8 cellular contexts compared by ENCODE assay signal in the genomic region with DNA sequence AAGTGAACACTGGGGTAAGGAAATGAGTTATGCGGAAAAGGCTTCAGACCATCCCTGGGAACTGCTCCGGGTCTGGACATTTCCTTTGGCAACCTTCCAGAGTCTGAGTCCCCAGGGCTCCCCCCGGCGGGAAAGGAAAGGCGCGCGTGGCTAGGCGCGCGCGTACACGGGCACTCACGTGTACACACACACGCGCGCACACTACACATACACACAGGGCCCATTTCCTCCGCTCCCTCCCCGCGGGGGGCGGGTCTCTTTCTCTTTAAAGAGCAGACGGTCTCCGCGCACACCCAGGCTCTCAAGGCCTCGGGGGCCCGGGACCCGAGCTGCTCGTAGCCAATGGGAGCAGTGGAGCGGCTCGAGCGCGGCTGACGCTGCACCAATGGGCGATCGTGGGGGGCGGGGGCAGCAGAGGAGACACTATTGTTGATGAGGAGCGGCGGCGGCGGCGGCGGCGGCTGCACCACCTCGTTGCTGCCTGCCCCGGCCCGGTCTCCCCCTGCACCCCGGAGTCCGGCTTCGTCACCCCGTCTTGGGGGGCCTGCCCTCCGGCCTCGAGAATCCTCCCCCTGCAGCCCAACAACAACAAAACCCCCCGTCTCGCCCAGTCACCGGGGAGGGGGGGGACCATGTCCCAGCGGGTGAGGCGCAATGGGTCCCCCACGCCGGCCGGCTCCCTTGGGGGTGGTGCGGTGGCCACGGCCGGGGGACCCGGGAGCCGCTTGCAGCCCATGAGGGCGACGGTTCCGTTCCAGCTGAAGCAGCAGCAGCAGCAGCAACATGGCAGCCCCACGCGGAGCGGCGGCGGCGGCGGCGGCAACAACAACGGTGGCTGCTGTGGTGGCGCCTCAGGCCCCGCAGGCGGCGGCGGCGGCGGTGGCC. TPM values are rescaled to one million over a fixed set of nuclear protein-coding genes. Genes with fewer than 3 reads are reported as not detected.
DNase-seq lines count a peak whose midpoint lies in the region; ATAC-seq and TF ChIP-seq lines count a peak whose summit lies in the region.

FAM117B (plus strand) TSS at position 414 of the 885 bp plus-strand sequence; CDS start at position 633, 219 bp downstream.

- H3K4me3 ChIP-seq in GM06990 (replicated peaks; ENCODE audit: low read depth, low read length) (peak within 1 kb of the TSS; percentile 94), NB4 (ENCODE audit: low read depth, low read length) (peak within 1 kb of the TSS; percentile 80), gastroesophageal sphincter (peak within 1 kb of the TSS; percentile 77 to 87), neutrophil (ENCODE audit: low read depth in 1 of 2, low read length in 1 of 2) (peak within 1 kb of the TSS; percentile 75 to 80)

- ATAC-seq in HG02571 (IDR thresholded peaks at IDR 0.05; ENCODE audit: unreplicated experiment) (peak; percentile 92), gastroesophageal sphincter (peak; percentile 99)

- H3K4me1 ChIP-seq in gastroesophageal sphincter (peaks cover 0 to 33% (median 0%) of the 10 kb centered on the region in 3 donors), neutrophil (ENCODE audit: control insufficient read depth in 1 of 2, insufficient read depth in 1 of 2, low read depth in 1 of 2, low read length in 1 of 2) (peaks cover 14 to 18% of the 10 kb centered on the region in 2 experiments)

- H3K36me3 ChIP-seq in GM06990 (ENCODE audit: control insufficient read depth, insufficient read depth, low read length) = no peaks in the 10 kb centered on the region
- no peaks in the 10 kb centered on the region for H3K36me3 ChIP-seq in gastroesophageal sphincter
- H3K36me3 ChIP-seq in neutrophil = no peaks in the 10 kb centered on the region

- WGBS in gastroesophageal sphincter (ENCODE audit: low coverage in 1 of 2), 2 donors = 0% methylated on average over 3 to 17 of the region's 83 CpGs

- H3K4me3 Mint-ChIP-seq in activated naive CD4-positive, alpha-beta T cell treated with anti-CD3 and anti-CD28 coated beads, Interleukin-2, amount 10 ng/mL, durations not matched to agents 7 days and 5 days = peak within 1 kb of the TSS; percentile 91

- H3K27ac ChIP-seq in gastroesophageal sphincter (peak within 1 kb of the TSS; percentile 47 to 90 (median 88)), neutrophil (peak within 1 kb of the TSS; percentile 87)

- H3K27me3 Mint-ChIP-seq in activated naive CD4-positive, alpha-beta T cell treated with anti-CD3 and anti-CD28 coated beads, Interleukin-2, amount 10 ng/mL, durations not matched to agents 7 days and 5 days = peaks cover 4% of the 10 kb centered on the region

- H3K36me3 Mint-ChIP-seq in activated naive CD4-positive, alpha-beta T cell treated with anti-CD3 and anti-CD28 coated beads, Interleukin-2, amount 10 ng/mL, durations not matched to agents 7 days and 5 days = peaks cover 22% of the 10 kb centered on the region

- H3K9me3 Mint-ChIP-seq in activated naive CD4-positive, alpha-beta T cell treated with anti-CD3 and anti-CD28 coated beads, Interleukin-2, amount 10 ng/mL, durations not matched to agents 7 days and 5 days = no peaks in the 10 kb centered on the region

- no peaks in the 10 kb centered on the region for H3K27me3 ChIP-seq in GM06990 (replicated peaks; ENCODE audit: control insufficient read depth, insufficient read depth, low read length)
- H3K27me3 ChIP-seq in gastroesophageal sphincter = no peaks in the 10 kb centered on the region
- no peaks in the 10 kb centered on the region for H3K27me3 ChIP-seq in neutrophil

- H3K4me1 Mint-ChIP-seq in activated naive CD4-positive, alpha-beta T cell treated with anti-CD3 and anti-CD28 coated beads, Interleukin-2, amount 10 ng/mL, durations not matched to agents 7 days and 5 days = peaks cover 61% of the 10 kb centered on the region

- no peaks in the 10 kb centered on the region for H3K9me3 ChIP-seq in gastroesophageal sphincter
- H3K9me3 ChIP-seq in neutrophil = no peaks in the 10 kb centered on the region

- no peak for TF ChIP-seq EP300 in gastroesophageal sphincter (IDR thresholded peaks at IDR 0.05)

- TF ChIP-seq CTCF in GM06990 (IDR thresholded peaks at IDR 0.05; ENCODE audit: insufficient read depth, low read length, poor library complexity, severe bottlenecking) = no peak
- TF ChIP-seq CTCF in NB4 (IDR thresholded peaks at IDR 0.05; ENCODE audit: low read depth, low read length) = no peak
- TF ChIP-seq CTCF in gastroesophageal sphincter (IDR thresholded peaks at IDR 0.05) = peak in 2 of 4 experiments; percentile 15 to 20
- no peak for TF ChIP-seq CTCF in neutrophil (IDR thresholded peaks at IDR 0.05)
- TF ChIP-seq CTCF in subcutaneous adipose tissue (IDR thresholded peaks at IDR 0.05; ENCODE audit: low read depth) = no peak

- TF ChIP-seq POLR2A in NB4 (IDR thresholded peaks at IDR 0.05; ENCODE audit: extremely low read depth, insufficient read length) = peak; percentile 37
- TF ChIP-seq POLR2A in gastroesophageal sphincter (IDR thresholded peaks at IDR 0.05) = peak; percentile 55 to 76

- CTCF ChIA-PET in activated naive CD4-positive, alpha-beta T cell treated with anti-CD3 and anti-CD28 coated beads, Interleukin-2, amount 10 ng/mL, durations not matched to agents 7 days and 5 days (lab: Charles Lee) = interaction anchor here (0.6 to 6.3 kb wide), 4 partner anchors 16 to 236 kb away, joined by 3 to 27 read pairs (median 4); no protein-coding TSS in a partner anchor

- H3K27ac Mint-ChIP-seq in activated naive CD4-positive, alpha-beta T cell treated with anti-CD3 and anti-CD28 coated beads, Interleukin-2, amount 10 ng/mL, durations not matched to agents 7 days and 5 days = peak within 1 kb of the TSS; percentile 93

- DNase-seq in GM06990 (ENCODE audit: extremely low read depth, insufficient read length) (peak; percentile 96), NB4 (ENCODE audit: low read depth) (peak; percentile 99), SK-N-DZ (ENCODE audit: low spot score) (peak; percentile 99)
- peak; percentile 99 for DNase-seq in activated naive CD4-positive, alpha-beta T cell treated with anti-CD3 and anti-CD28 coated beads, Interleukin-2, amount 10 ng/mL, durations not matched to agents 7 days and 5 days

RNA-seq across cellular contexts. Expression of gene FAM117B, which starts in this region (rescaled TPM):
- polyA plus RNA-seq in SK-N-DZ (2014; cell fraction: cytosol; rRNA removed) = 15.5 and 16.4 TPM in 2 replicates
- 6.6 and 11.3 TPM in 2 replicates for polyA plus RNA-seq in SK-N-DZ (2014; cell fraction: nucleus; rRNA removed)
- 1 to 10 TPM; 3.6 to 9.7 (median 4.6) TPM for total RNA-seq in gastroesophageal sphincter
- 10 to 100 TPM in 3 of 4 donors, 1 to 10 TPM in 1; 9.6 to 16.1 (median 11.6) TPM for total RNA-seq in subcutaneous adipose tissue

Comparison
In these comparisons a context has a peak if more than half of its experiments do, and no peak if none do; other contexts are left out.
1. Peak in every context shown above with its lines: DNase-seq, ATAC-seq, H3K4me3 ChIP-seq and H3K27ac ChIP-seq.